Comparison of ENCODE assay signal across 8 cellular contexts in genomic region chr2:242088471-242089212, GRCh38.
A peak's percentile ranks its signal among the peaks of the same experiment; 100 is the strongest.
DNase-seq lines count a peak whose midpoint lies in the region; ATAC-seq, FAIRE-seq and TF ChIP-seq lines count a peak whose summit lies in the region.

No MANE protein-coding gene starts in this region.

- peaks cover 54% of the 10 kb centered on the region for H3K4me1 Mint-ChIP-seq in activated B cell treated with CpG ODN at 0.5 μM for 24 hours

- H2AFZ ChIP-seq in keratinocyte (ENCODE audit: control insufficient read depth, low read length) = peak overlapping the region; percentile 68

- H3K9me3 Mint-ChIP-seq in activated B cell treated with CpG ODN at 0.5 μM for 24 hours = no peaks in the 10 kb centered on the region

- intact Hi-C loops in activated B cell treated with CpG ODN at 0.5 μM for 24 hours (cut with micrococcal nuclease) = loop anchor here (5.0 kb wide), 3 partner anchors 121 to 206 kb away; no protein-coding TSS in a partner anchor

- dilution Hi-C loops in keratinocyte (cut with MboI; ENCODE audit: extremely low pct_ligation_motif_present, low sequenced_read_pairs) = no loop called here

- TF ChIP-seq CTCF in AG09319 (IDR thresholded peaks at IDR 0.05; ENCODE audit: low read depth, low read length) (no peak), activated B cell treated with CpG ODN at 0.5 μM for 24 hours (IDR thresholded peaks at IDR 0.05) (no peak), keratinocyte (optimal IDR thresholded peaks at IDR 0.05 in 1 of 3, IDR thresholded peaks at IDR 0.05 in 1 of 3, conservative IDR thresholded peaks at IDR 0.05 in 1 of 3; ENCODE audit: extremely low read depth in 1 of 3, insufficient read depth in 2 of 3, low read length in 3 of 3) (no peak)

- ATAC-seq in GM19023 (IDR thresholded peaks at IDR 0.05; ENCODE audit: unreplicated experiment) (peak; percentile 83), HG03159 (IDR thresholded peaks at IDR 0.05; ENCODE audit: unreplicated experiment) (peak; percentile 88), activated B cell treated with CpG ODN at 0.5 μM for 24 hours (ENCODE audit: low read depth) (peak; percentile 93)

- peak overlapping the region; percentile 14 for H3K27ac ChIP-seq in keratinocyte (ENCODE audit: control insufficient read depth, insufficient read depth, low read length)

- peak overlapping the region; percentile 92 for H3K4me3 Mint-ChIP-seq in activated B cell treated with CpG ODN at 0.5 μM for 24 hours

- H3K9me3 ChIP-seq in keratinocyte (ENCODE audit: control insufficient read depth, low read depth, low read length) = no peaks in the 10 kb centered on the region

- FAIRE-seq in keratinocyte (lab: Jason Lieb, UNC) = no peak

- peak overlapping the region; percentile 60 for H3K9ac ChIP-seq in keratinocyte (ENCODE audit: control insufficient read depth, extremely low read depth, insufficient read depth, low read length)

- H3K9me1 ChIP-seq in keratinocyte (ENCODE audit: control insufficient read depth, extremely low read depth, insufficient read depth, low read length) = no peaks in the 10 kb centered on the region

- H3K27ac Mint-ChIP-seq in activated B cell treated with CpG ODN at 0.5 μM for 24 hours = peak overlapping the region; percentile 80

- DNase-seq in AG09319 (ENCODE audit: extremely low read depth, low read depth) (peak; percentile 48), NCI-H2227 (lab: John Stamatoyannopoulos, UW; ENCODE audit: unreplicated experiment) (peak; percentile 94), activated B cell treated with CpG ODN at 0.5 μM for 24 hours (peak; percentile 89), keratinocyte (ENCODE audit: low read depth, low spot score) (no peak)
- DNase-seq in central memory CD4-positive, alpha-beta T cell = peak; percentile 92
- DNase-seq in stimulated activated CD4-positive, alpha-beta T cell treated with anti-CD3 and anti-CD28 coated beads, Interleukin-15, amount 100 ng/mL, for 1 hour (ENCODE audit: low read depth in 1 of 2, low spot score in 1 of 2) = peak; percentile 88 to 90

- CTCF ChIA-PET in activated B cell treated with CpG ODN at 0.5 μM for 24 hours (lab: Charles Lee) = no interaction called here

- no peaks in the 10 kb centered on the region for H4K20me1 ChIP-seq in keratinocyte (ENCODE audit: control insufficient read depth, extremely low read depth, insufficient read depth, low read length)

- H3K36me3 ChIP-seq in keratinocyte (ENCODE audit: control insufficient read depth in 2 of 2, extremely low read depth in 1 of 2, insufficient read depth in 2 of 2, low read length in 2 of 2) = no peaks in the 10 kb centered on the region

- H3K4me2 ChIP-seq in keratinocyte (ENCODE audit: control insufficient read depth, extremely low read depth, insufficient read depth, low read depth, low read length) = peak overlapping the region; percentile 22

- H3K79me2 ChIP-seq in keratinocyte (ENCODE audit: control insufficient read depth, insufficient read depth, low read length) = no peaks in the 10 kb centered on the region

- H3K4me3 ChIP-seq in keratinocyte (ENCODE audit: control insufficient read depth in 2 of 3, extremely low read depth in 1 of 3, insufficient read depth in 2 of 3, low read depth in 1 of 3, low read length in 3 of 3) = peak overlapping the region; percentile 61 to 87 (median 68)

- POLR2A ChIA-PET in activated B cell treated with CpG ODN at 0.5 μM for 24 hours (lab: Charles Lee) = no interaction called here

- no peaks in the 10 kb centered on the region for H3K27me3 ChIP-seq in keratinocyte (ENCODE audit: control insufficient read depth, extremely low read depth, insufficient read depth, low read length)

- peaks cover 7% of the 10 kb centered on the region for H3K4me1 ChIP-seq in keratinocyte (ENCODE audit: control insufficient read depth, extremely low read depth, insufficient read depth, low read length)

- H3K36me3 Mint-ChIP-seq in activated B cell treated with CpG ODN at 0.5 μM for 24 hours (ENCODE audit: low read depth) = peaks cover 5% of the 10 kb centered on the region

- H3K27me3 Mint-ChIP-seq in activated B cell treated with CpG ODN at 0.5 μM for 24 hours = no peaks in the 10 kb centered on the region
